ENCODE assay signal across 20 cellular contexts in genomic region chr6:7526755-7527154, GRCh38. TPM values are rescaled to one million over a fixed set of nuclear protein-coding genes. Genes with fewer than 3 reads are reported as not detected.
DNase-seq lines count a peak whose midpoint lies in the region; ATAC-seq, FAIRE-seq and TF ChIP-seq lines count a peak whose summit lies in the region.
"Had no signal": no experiment of that assay in that cellular context is flagged by ENCODE, and none has a peak within 500 bp of the region (broad histone marks: within the 10 kb centered on the region; RNA-seq: fewer than 3 reads in every experiment).

No MANE protein-coding gene starts in this region.

- no peaks in the 10 kb centered on the region for H3F3A ChIP-seq in GM23338 (replicated peaks; ENCODE audit: low read depth)

- H3K56ac ChIP-seq in H1 (replicated peaks; ENCODE audit: insufficient read length, low read depth, low read length): no peak overlapping the region

- no peak overlapping the region for H2BK20ac ChIP-seq in H1 (ENCODE audit: low read length)

- no peak overlapping the region for H3K9ac ChIP-seq in H1 (replicated peaks in 1 of 4; ENCODE audit: extremely low read depth in 1 of 4, low read depth in 3 of 4, low read length in 3 of 4)
- H3K9ac ChIP-seq in neuronal stem cell (ENCODE audit: low read depth, low read length, poor library complexity): no peak overlapping the region

- H2BK15ac ChIP-seq in H1 (ENCODE audit: low read length) (no peak overlapping the region), neuronal stem cell (ENCODE audit: low read length) (peak overlapping the region; percentile 46)

- H2AFZ ChIP-seq in GM23338 (0 out of 2 replicates have a peak overlapping the region, but pooled peaks have one; percentile 23), H1 (ENCODE audit: low read length) (peak overlapping the region; percentile 89), neuronal stem cell (ENCODE audit: low read length) (no peak overlapping the region)

- H3K27ac ChIP-seq in GM23338 (ENCODE audit: low read depth): no peak overlapping the region
- no peak overlapping the region for H3K27ac ChIP-seq in H1 (ENCODE audit: low read depth, low read length)
- H3K27ac ChIP-seq in neuronal stem cell (replicated peaks; ENCODE audit: low read length): no peak overlapping the region
- H3K27ac ChIP-seq in brain microvascular endothelial cell: no peak overlapping the region

- H4K91ac ChIP-seq in H1 (replicated peaks; ENCODE audit: insufficient read length, low read length) (no peak overlapping the region), neuronal stem cell (ENCODE audit: low read depth, low read length, poor library complexity) (no peak overlapping the region)

- H3K4me3 Mint-ChIP-seq in GM23338: no peak overlapping the region
- no peak overlapping the region for H3K4me3 Mint-ChIP-seq in activated naive CD8-positive, alpha-beta T cell treated with anti-CD3 and anti-CD28 coated beads for 36 hours
- H3K4me3 Mint-ChIP-seq: CD4-positive, CD25-positive, alpha-beta regulatory T cell had no signal

- H3K23me2 ChIP-seq in H1 (ENCODE audit: low read depth, low read length): no peaks in the 10 kb centered on the region

- no peak for FAIRE-seq in H1 (lab: Jason Lieb, UNC)
- FAIRE-seq: A204.1 had no signal

- no peak overlapping the region for H3K18ac ChIP-seq in H1 (ENCODE audit: extremely low read depth, low read length)
- no peak overlapping the region for H3K18ac ChIP-seq in neuronal stem cell (ENCODE audit: low read length)

- no peak for TF ChIP-seq POLR2A in H1 (IDR thresholded peaks at IDR 0.05; ENCODE audit: control extremely low read depth in 1 of 2, low read depth in 2 of 2, low read length in 2 of 2)

- no peaks in the 10 kb centered on the region for H3K79me2 ChIP-seq in GM23338 (replicated peaks; ENCODE audit: insufficient read depth)
- no peaks in the 10 kb centered on the region for H3K79me2 ChIP-seq in H1 (ENCODE audit: control insufficient read depth in 1 of 2, insufficient read depth in 2 of 2, low read length in 2 of 2)

- H3K27ac Mint-ChIP-seq in GM23338: no peak overlapping the region
- no peak overlapping the region for H3K27ac Mint-ChIP-seq in activated naive CD8-positive, alpha-beta T cell treated with anti-CD3 and anti-CD28 coated beads for 36 hours

- POLR2A ChIA-PET in H1 (lab: Charles Lee; ENCODE audit: partially characterized antibody): interaction anchor here (0.9 kb wide), 1 partner anchor 8 kb away, joined by 4 read pairs; no protein-coding TSS in a partner anchor

- CTCF ChIA-PET in H1 (lab: Charles Lee; ENCODE audit: partially characterized antibody): interaction anchor here (1.6 kb wide), 1 partner anchor 10 kb away, joined by 5 read pairs; no protein-coding TSS in a partner anchor

- H3K9me3 Mint-ChIP-seq in GM23338: no peaks in the 10 kb centered on the region
- no peaks in the 10 kb centered on the region for H3K9me3 Mint-ChIP-seq in activated naive CD8-positive, alpha-beta T cell treated with anti-CD3 and anti-CD28 coated beads for 36 hours

- no peak overlapping the region for H2BK5ac ChIP-seq in H1 (ENCODE audit: low read depth, low read length)
- no peak overlapping the region for H2BK5ac ChIP-seq in neuronal stem cell (ENCODE audit: low read length)

- peak; percentile 91 for ATAC-seq in GM23338
- ATAC-seq in omental fat pad (ENCODE audit: low FRiP score): no peak

- H3K4me1 ChIP-seq in GM23338 (ENCODE audit: insufficient read depth) (peaks cover 5% of the 10 kb centered on the region), H1 (replicated peaks in 1 of 4; ENCODE audit: control insufficient read depth in 3 of 4, insufficient read depth in 4 of 4, low read length in 3 of 4) (peaks cover 0 to 4% (median 0%) of the 10 kb centered on the region in 4 experiments; a peak in 4 of 7 replicates), neuronal stem cell (ENCODE audit: control insufficient read depth in 2 of 2, insufficient read depth in 1 of 2, low read depth in 1 of 2, low read length in 2 of 2) (peaks cover 0 to 5% of the 10 kb centered on the region in 2 donors)
- H3K4me1 ChIP-seq: BE2C had no signal

- H3K79me1 ChIP-seq in H1 (ENCODE audit: low read depth, low read length) (no peaks in the 10 kb centered on the region), neuronal stem cell (ENCODE audit: low read depth, low read length) (no peaks in the 10 kb centered on the region)

- H3K4ac ChIP-seq in H1 (replicated peaks; ENCODE audit: insufficient read length, low read depth, low read length): peak overlapping the region; percentile 4
- no peak overlapping the region for H3K4ac ChIP-seq in neuronal stem cell (ENCODE audit: low read length)

- H3K36me3 ChIP-seq in GM23338 (ENCODE audit: insufficient read depth) (no peaks in the 10 kb centered on the region), H1 (ENCODE audit: control insufficient read depth in 2 of 4, insufficient read depth in 4 of 4, low read length in 3 of 4) (no peaks in the 10 kb centered on the region), neuronal stem cell (replicated peaks in 1 of 2; ENCODE audit: control insufficient read depth in 2 of 2, insufficient read depth in 2 of 2, low read length in 2 of 2) (no peaks in the 10 kb centered on the region), brain microvascular endothelial cell (replicated peaks) (no peaks in the 10 kb centered on the region)
- H3K36me3 ChIP-seq: BE2C had no signal

- H3K4me1 Mint-ChIP-seq in GM23338: peaks cover 19% of the 10 kb centered on the region
- H3K4me1 Mint-ChIP-seq in activated naive CD8-positive, alpha-beta T cell treated with anti-CD3 and anti-CD28 coated beads for 36 hours: no peaks in the 10 kb centered on the region
- H3K4me1 Mint-ChIP-seq: CD4-positive, CD25-positive, alpha-beta regulatory T cell had no signal

- H3K9me3 ChIP-seq in H1 (ENCODE audit: insufficient read depth in 2 of 2, low read depth in 1 of 2, low read length in 1 of 2): no peaks in the 10 kb centered on the region
- H3K9me3 ChIP-seq in neuronal stem cell (replicated peaks in 1 of 2; ENCODE audit: control insufficient read depth in 2 of 2, insufficient read depth in 1 of 2, low read depth in 1 of 2, low read length in 2 of 2): no peaks in the 10 kb centered on the region
- H3K9me3 ChIP-seq: BE2C, Caco-2 had no signal

- H3K4me2 ChIP-seq in GM23338: no peak overlapping the region; the same call in 1 of the 2 replicates
- H3K4me2 ChIP-seq in H1 (ENCODE audit: insufficient read depth in 1 of 2, low read depth in 2 of 2, low read length in 2 of 2): peak overlapping the region in 1 of 2 experiments; percentile 25; a peak in 1 of 4 replicates
- H3K4me2 ChIP-seq in neuronal stem cell (ENCODE audit: insufficient read depth, low read length, poor library complexity, severe bottlenecking): no peak overlapping the region

- no peak overlapping the region for H3K4me3 ChIP-seq in GM23338
- H3K4me3 ChIP-seq in H1 (ENCODE audit: extremely low read depth in 1 of 4, insufficient read depth in 2 of 4, low read depth in 3 of 4, low read length in 4 of 4): no peak overlapping the region
- H3K4me3 ChIP-seq in neuronal stem cell (ENCODE audit: low read length in 2 of 2): peak overlapping the region in 1 of 2 donors; percentile 15
- H3K4me3 ChIP-seq in brain microvascular endothelial cell (ENCODE audit: low read depth, low read length): no peak overlapping the region

- H3K9me2 ChIP-seq in GM23338 (ENCODE audit: insufficient read depth): no peaks in the 10 kb centered on the region

- H2BK12ac ChIP-seq in H1 (ENCODE audit: low read depth, low read length) (peak overlapping the region; percentile 22; the same call in 1 of the 2 replicates), neuronal stem cell (ENCODE audit: low read length) (no peak overlapping the region)

- TF ChIP-seq CTCF in GM23338 (conservative IDR thresholded peaks at IDR 0.05; ENCODE audit: low read depth in 2 of 2): no peak
- TF ChIP-seq CTCF in H1 (IDR thresholded peaks at IDR 0.05; ENCODE audit: control extremely low read depth in 1 of 3, insufficient read depth in 1 of 3, low read depth in 1 of 3, low read length in 3 of 3): no peak
- TF ChIP-seq CTCF in omental fat pad (IDR thresholded peaks at IDR 0.05): no peak
- no peak for TF ChIP-seq CTCF in brain microvascular endothelial cell (IDR thresholded peaks at IDR 0.05; ENCODE audit: low read depth, low read length, missing control alignments)

- H3K23ac ChIP-seq in H1 (ENCODE audit: insufficient read length) (no peak overlapping the region), neuronal stem cell (ENCODE audit: low read depth, low read length, poor library complexity) (no peak overlapping the region)

- no peaks in the 10 kb centered on the region for H4K20me1 ChIP-seq in GM23338 (replicated peaks; ENCODE audit: insufficient read depth)
- H4K20me1 ChIP-seq in H1 (replicated peaks in 1 of 2; ENCODE audit: control insufficient read depth in 1 of 2, insufficient read depth in 2 of 2, low read length in 2 of 2): no peaks in the 10 kb centered on the region

- H2AK5ac ChIP-seq in H1 (ENCODE audit: low read depth, low read length) (no peak overlapping the region), neuronal stem cell (ENCODE audit: low read depth, low read length) (no peak overlapping the region)

- H4K8ac ChIP-seq in H1 (ENCODE audit: extremely low read depth, insufficient read depth, low read length) (no peak overlapping the region), neuronal stem cell (ENCODE audit: low read depth, low read length) (no peak overlapping the region)

- no peak overlapping the region for H4K5ac ChIP-seq in H1 (ENCODE audit: insufficient read length, low read depth, low read length)

- DNase-seq in GM23338 (ENCODE audit: low spot score): no peak
- peak; percentile 42 for DNase-seq in RPMI8226
- DNase-seq in H1 (ENCODE audit: low read depth in 1 of 2, low spot score in 2 of 2): peak in 1 of 2 experiments; percentile 55
- no peak for DNase-seq in neuronal stem cell (ENCODE audit: low spot score)
- no peak for DNase-seq in EL
- DNase-seq in omental fat pad (ENCODE audit: low spot score): no peak
- DNase-seq in brain microvascular endothelial cell: no peak
- DNase-seq in activated naive CD8-positive, alpha-beta T cell treated with anti-CD3 and anti-CD28 coated beads for 36 hours: no peak
- DNase-seq: BE2C; Caco-2; CD4-positive, CD25-positive, alpha-beta regulatory T cell; DMS153; HCEC 1CT; NCI-H1417 treated with DMSO at 0.1 percent for 48 hours; NCI-H187 treated with DMSO at 0.1 percent for 48 hours; NCI-H2227 treated with DMSO at 0.1 percent for 48 hours; NCI-H524; NCI-H82; SIG-M5 had no signal

- no peak for TF ChIP-seq RAD21 in H1 (IDR thresholded peaks at IDR 0.05 in 1 of 2, conservative IDR thresholded peaks at IDR 0.05 in 1 of 2; ENCODE audit: low read depth in 2 of 2, low read length in 2 of 2)

- TF ChIP-seq EP300 in H1 (IDR thresholded peaks at IDR 0.05; ENCODE audit: borderline replicate concordance in 1 of 2, low read depth in 2 of 2, low read length in 2 of 2): no peak

- H3K36me3 Mint-ChIP-seq in GM23338 (ENCODE audit: low read depth): no peaks in the 10 kb centered on the region
- H3K36me3 Mint-ChIP-seq in activated naive CD8-positive, alpha-beta T cell treated with anti-CD3 and anti-CD28 coated beads for 36 hours: no peaks in the 10 kb centered on the region
- H3K36me3 Mint-ChIP-seq: CD4-positive, CD25-positive, alpha-beta regulatory T cell had no signal

- no peak overlapping the region for H2BK120ac ChIP-seq in H1 (replicated peaks; ENCODE audit: low read depth, low read length)
- H2BK120ac ChIP-seq in neuronal stem cell (ENCODE audit: low read depth, low read length): no peak overlapping the region

- peaks cover 2% of the 10 kb centered on the region for H3K27me3 Mint-ChIP-seq in GM23338 (ENCODE audit: insufficient read depth, low read depth, poor library complexity)
- peaks cover 48% of the 10 kb centered on the region for H3K27me3 Mint-ChIP-seq in activated naive CD8-positive, alpha-beta T cell treated with anti-CD3 and anti-CD28 coated beads for 36 hours

- 72% methylated on average over 11 of the region's 11 CpGs; no CpG with 5 or more reads in 1 of the 2 experiments for WGBS in H1 (ENCODE audit: extremely low coverage in 1 of 2, insufficient coverage in 1 of 2, insufficient read length in 1 of 2, insufficient replicate concordance in 2 of 2, low coverage in 1 of 2, low lambda C conversion rate in 2 of 2, missing lambda C conversion rate in 1 of 2), 2 experiments
- no CpG with 5 or more reads among the region's 11 CpGs for WGBS in neuronal stem cell (ENCODE audit: extremely low coverage in 2 of 2, insufficient read length in 2 of 2, insufficient replicate concordance in 1 of 2), 2 donors

- in situ Hi-C loops in brain microvascular endothelial cell (cut with HindIII; ENCODE audit: low pct_ligation_motif_present, low sequenced_read_pairs): no loop called here

- H3K27me3 ChIP-seq in GM23338 (ENCODE audit: insufficient read depth) (no peaks in the 10 kb centered on the region), H1 (replicated peaks in 1 of 4; ENCODE audit: control insufficient read depth in 3 of 4, extremely low read depth in 1 of 4, insufficient read depth in 3 of 4, low read length in 3 of 4) (no peaks in the 10 kb centered on the region), neuronal stem cell (ENCODE audit: control insufficient read depth in 3 of 3, insufficient read depth in 3 of 3, low read depth in 1 of 3, low read length in 3 of 3) (peaks cover 0 to 31% (median 0%) of the 10 kb centered on the region in 3 experiments), brain microvascular endothelial cell (replicated peaks) (no peaks in the 10 kb centered on the region)

- H3K14ac ChIP-seq in H1 (ENCODE audit: insufficient read length): no peak overlapping the region
- H3K14ac ChIP-seq in neuronal stem cell (ENCODE audit: low read length): no peak overlapping the region

RNA-seq across cellular contexts. Expression of gene DSP, which starts 14.7 kb away (rescaled TPM):
- total RNA-seq in GM23338 (2014; rRNA removed; shearing (Covaris generic)): 42.5 and 43.7 TPM in 2 replicates
- polyA plus RNA-seq in GM23338 (2016; fragmentation: Nextera tagmentation; extraction: Ambion mirVana) (14.8 and 16.8 TPM in 2 replicates), H1 (2011; rRNA removed) (12.8 and 14.3 TPM in 2 replicates)
- total RNA-seq in H1 (2021; fragmentation: NEBNext Ultra II Directional; extraction: Animal tissue kit (Norgen Biotek cat#: 25700)): 48.5 and 50.5 TPM in 2 replicates
- polyA plus RNA-seq in H1 (2011; cell fraction: cytosol; rRNA removed): 16.7 TPM
- 33.9 TPM for polyA plus RNA-seq in H1 (2011; cell fraction: nucleus; rRNA removed)
- polyA plus RNA-seq in H1 (2012, experiment 1 of 2): 38.8 to 46.6 TPM (median 43.9 TPM) in 4 replicates
- polyA plus RNA-seq in H1 (2012, experiment 2 of 2): 1.9 TPM
- polyA plus RNA-seq in H1 (2013, experiment 1 of 2): 33.7 TPM
- polyA plus RNA-seq in H1 (2013, experiment 2 of 2): 28.2 TPM
- polyA minus RNA-seq in H1 (2011; rRNA and poly(A)+ RNA removed): 35.1 and 42.8 TPM in 2 replicates
- polyA minus RNA-seq in H1 (2011; cell fraction: cytosol; rRNA and poly(A)+ RNA removed): 34.4 TPM
- polyA minus RNA-seq in H1 (2011; cell fraction: nucleus; rRNA and poly(A)+ RNA removed): 41.6 TPM
- 19.9 TPM for polyA plus RNA-seq in neuronal stem cell (2013, experiment 1 of 2)
- 19.7 TPM for polyA plus RNA-seq in neuronal stem cell (2013, experiment 2 of 2)
- 10 to 100 TPM in 3 of 4 donors, 1 to 10 TPM in 1; 6.6 to 47.9 (median 25.5) TPM for total RNA-seq in omental fat pad
- under 1 TPM; 0.16 TPM for total RNA-seq in activated naive CD8-positive, alpha-beta T cell treated with anti-CD3 and anti-CD28 coated beads for 36 hours
- total RNA-seq: CD4-positive, CD25-positive, alpha-beta regulatory T cell had no signal

Comparison
In these comparisons a context has a peak if more than half of its experiments do, and no peak if none do; other contexts are left out.
1. RNA of gene DSP, which starts 14.7 kb away (total RNA-seq): 48.5 to 50.5 TPM in H1, 42.5 to 43.7 TPM in GM23338 and 6.6 to 47.9 TPM in omental fat pad; 0.16 TPM in activated naive CD8-positive, alpha-beta T cell treated with anti-CD3 and anti-CD28 coated beads for 36 hours; every median in the first group is over 4 times any median in the second.